ENCODE assay signal across 11 cellular contexts in the genomic region with DNA sequence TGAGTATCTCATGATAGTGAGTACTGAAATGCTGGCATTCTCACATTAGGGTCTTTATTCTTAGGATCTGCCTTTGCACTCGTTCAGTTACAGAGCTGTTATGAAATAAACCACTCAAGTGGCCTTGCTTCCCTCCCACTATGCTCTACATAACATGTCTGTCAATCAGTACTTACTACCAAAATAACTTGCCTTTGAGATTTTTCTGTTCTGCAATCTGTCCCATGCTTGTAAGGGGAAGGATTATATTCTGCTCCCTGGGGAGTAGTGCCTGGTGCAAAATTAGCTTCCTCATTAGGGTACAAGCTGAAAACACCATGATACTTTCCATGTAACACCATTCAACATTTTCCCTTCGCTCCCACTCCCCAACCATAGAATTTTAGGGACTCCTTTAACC. TPM values are rescaled to one million over a fixed set of nuclear protein-coding genes. Genes with fewer than 3 reads are reported as not detected.
DNase-seq lines count a peak whose midpoint lies in the region; ATAC-seq and TF ChIP-seq lines count a peak whose summit lies in the region.
"Had no signal": no experiment of that assay in that cellular context is flagged by ENCODE, and none has a peak within 500 bp of the region (broad histone marks: within the 10 kb centered on the region; RNA-seq: fewer than 3 reads in every experiment).

No MANE protein-coding gene starts in this region.

- intact Hi-C loops in stomach (cut with DNase I; ENCODE audit: low total_unique reads), result no loop called here
- intact Hi-C loops in prostate gland (cut with DNase I), result no loop called here

- H3K27ac Mint-ChIP-seq in T-helper 17 cell, result no peak overlapping the region

- DNase-seq in Ammon's horn (ENCODE audit: low spot score) (peak; percentile 35), T-helper 17 cell (no peak), NCI-H69 (lab: John Stamatoyannopoulos, UW) (no peak), stomach (no peak), prostate gland (ENCODE audit: low spot score) (no peak)
- no peak for DNase-seq in stimulated activated CD4-positive, alpha-beta T cell treated with anti-CD3 and anti-CD28 coated beads, Interleukin-15, amount 100 ng/mL, for 24 hours
- DNase-seq: DMS53, SW 1271 had no signal

- H3K36me3 Mint-ChIP-seq in T-helper 17 cell (ENCODE audit: low read depth), result peaks cover 2% of the 10 kb centered on the region

- 55 to 78% (median 71%) methylated on average over 2 of the region's 2 CpGs for WGBS in stomach, 5 donors
- 78% methylated on average over 2 of the region's 2 CpGs for WGBS in prostate gland

- TF ChIP-seq CTCF in stomach (IDR thresholded peaks at IDR 0.05) (no peak), prostate gland (IDR thresholded peaks at IDR 0.05) (no peak)

- no peaks in the 10 kb centered on the region for H3K36me3 ChIP-seq in stomach
- H3K36me3 ChIP-seq in prostate gland, result no peaks in the 10 kb centered on the region

- H3K27me3 ChIP-seq in stomach (no peaks in the 10 kb centered on the region), prostate gland (replicated peaks; ENCODE audit: insufficient read depth) (no peaks in the 10 kb centered on the region)

- ATAC-seq in GM18867 (IDR thresholded peaks at IDR 0.05; ENCODE audit: unreplicated experiment), result peak; percentile 67
- ATAC-seq in HG03108 (IDR thresholded peaks at IDR 0.05; ENCODE audit: unreplicated experiment), result peak; percentile 86
- ATAC-seq in T-helper 17 cell, result no peak

- no peak for TF ChIP-seq EP300 in stomach (IDR thresholded peaks at IDR 0.05)

- H3K27ac ChIP-seq in stomach, result no peak overlapping the region
- no peak overlapping the region for H3K27ac ChIP-seq in prostate gland

- H3K4me3 Mint-ChIP-seq in T-helper 17 cell, result peak overlapping the region; percentile 66

- H3K4me3 ChIP-seq in stomach, result no peak overlapping the region
- no peak overlapping the region for H3K4me3 ChIP-seq in prostate gland

- no peaks in the 10 kb centered on the region for H3K27me3 Mint-ChIP-seq in T-helper 17 cell

- H3K4me1 Mint-ChIP-seq in T-helper 17 cell, result peaks cover 17% of the 10 kb centered on the region

- H3K9me3 ChIP-seq in T-helper 17 cell (ENCODE audit: control insufficient read depth, low read length, poor library complexity, severe bottlenecking), result no peaks in the 10 kb centered on the region
- no peaks in the 10 kb centered on the region for H3K9me3 ChIP-seq in stomach
- H3K9me3 ChIP-seq in prostate gland, result no peaks in the 10 kb centered on the region

- peaks cover 0 to 10% (median 0%) of the 10 kb centered on the region in 4 donors for H3K4me1 ChIP-seq in stomach
- H3K4me1 ChIP-seq in prostate gland (replicated peaks), result no peaks in the 10 kb centered on the region

- TF ChIP-seq POLR2A in stomach (IDR thresholded peaks at IDR 0.05) (no peak), prostate gland (IDR thresholded peaks at IDR 0.05) (no peak)

RNA-seq across cellular contexts. Expression of gene GRAP2, which starts 1.9 kb away (rescaled TPM):
- total RNA-seq in T-helper 17 cell (100 to 1,000 TPM; 113 to 195 TPM), stomach (10 to 100 TPM in 2 of 5 donors, 1 to 10 TPM in 1, not detected in 2; 3.5 to 29.1 (median 17.0) TPM), prostate gland (1 to 10 TPM in 1 of 2 donors, under 1 TPM in 1; 0.91 to 2.2 TPM)
- polyA plus RNA-seq in stomach, result 1 to 10 TPM in 2 of 3 donors, under 1 TPM in 1; 0.45 to 2.6 (median 1.2) TPM

RNA-seq across cellular contexts. Expression of gene ENTHD1, which starts 5.4 kb away (rescaled TPM):
- total RNA-seq in T-helper 17 cell (not detected), stomach (not detected), prostate gland (1 to 10 TPM in 1 of 2 donors, under 1 TPM in 1; 0.09 to 5.1 TPM)
- not detected for polyA plus RNA-seq in stomach
- total RNA-seq: skeletal muscle tissue had no signal
